ENCODE assay signal across 15 cellular contexts in genomic region chr1:27358038-27358927, GRCh38. TPM values are rescaled to one million over a fixed set of nuclear protein-coding genes. Genes with fewer than 3 reads are reported as not detected.
A peak's percentile ranks its signal among the peaks of the same experiment; 100 is the strongest.
DNase-seq lines count a peak whose midpoint lies in the region; ATAC-seq and TF ChIP-seq lines count a peak whose summit lies in the region.
"Had no signal": no experiment of that assay in that cellular context is flagged by ENCODE, and none has a peak within 500 bp of the region (broad histone marks: within the 10 kb centered on the region; RNA-seq: fewer than 3 reads in every experiment).

No MANE protein-coding gene starts in this region.

- no peak overlapping the region for H3K4me3 ChIP-seq in CD4-positive, CD25-positive, alpha-beta regulatory T cell (ENCODE audit: low read depth, low read length)
- no peak overlapping the region for H3K4me3 ChIP-seq in GM23338
- peak overlapping the region; percentile 76 for H3K4me3 ChIP-seq in naive thymus-derived CD4-positive, alpha-beta T cell (ENCODE audit: low read length)
- no peak overlapping the region for H3K4me3 ChIP-seq in upper lobe of left lung

- H3K9me2 ChIP-seq in GM23338 (ENCODE audit: insufficient read depth), result no peaks in the 10 kb centered on the region

- peaks cover 4% of the 10 kb centered on the region for H3K27me3 Mint-ChIP-seq in CD4-positive, CD25-positive, alpha-beta regulatory T cell
- H3K27me3 Mint-ChIP-seq in GM23338 (ENCODE audit: insufficient read depth, low read depth, poor library complexity) (peaks cover 42% of the 10 kb centered on the region), WTC11 (ENCODE audit: low read depth) (peaks cover 56% of the 10 kb centered on the region)
- H3K27me3 Mint-ChIP-seq in naive thymus-derived CD4-positive, alpha-beta T cell, result no peaks in the 10 kb centered on the region
- H3K27me3 Mint-ChIP-seq: activated CD4-positive, alpha-beta T cell treated with anti-CD3 and anti-CD28 coated beads, Interleukin-2, amount 10 ng/mL, durations not matched to agents 24 days and 14 days had no signal

- H3F3A ChIP-seq in GM23338 (replicated peaks; ENCODE audit: low read depth), result peaks cover 8% of the 10 kb centered on the region; the same call in 1 of the 2 replicates

- POLR2A ChIA-PET in WTC11 (lab: Charles Lee), result interaction anchor here (0.5 to 1.2 kb wide), 3 partner anchors 8 to 142 kb away, joined by 3 to 6 read pairs (median 4); no protein-coding TSS in a partner anchor
- POLR2A ChIA-PET in naive thymus-derived CD4-positive, alpha-beta T cell (lab: Charles Lee), result interaction anchor here (0.7 to 9.2 kb wide), 8 partner anchors 8 to 199 kb away, joined by 3 to 111 read pairs (median 6); partner anchors contain the start of genes MAP3K6 and SYTL1

- peak overlapping the region in 2 of 3 donors; percentile 60 to 61 for H3K27ac Mint-ChIP-seq in CD4-positive, CD25-positive, alpha-beta regulatory T cell
- H3K27ac Mint-ChIP-seq in GM23338 (no peak overlapping the region), WTC11 (no peak overlapping the region)
- H3K27ac Mint-ChIP-seq in naive thymus-derived CD4-positive, alpha-beta T cell, result peak overlapping the region in 5 of 9 donors; percentile 3 to 89 (median 46)

- H3K4me1 ChIP-seq in CD4-positive, CD25-positive, alpha-beta regulatory T cell (ENCODE audit: control insufficient read depth, insufficient read depth, low read length, poor library complexity, severe bottlenecking), result peaks cover 45% of the 10 kb centered on the region
- H3K4me1 ChIP-seq in GM23338 (ENCODE audit: insufficient read depth), result peaks cover 14% of the 10 kb centered on the region
- H3K4me1 ChIP-seq in naive thymus-derived CD4-positive, alpha-beta T cell (ENCODE audit: control insufficient read depth in 2 of 2, insufficient read depth in 2 of 2, low read length in 2 of 2), result peaks cover 37 to 41% of the 10 kb centered on the region in 2 donors
- H3K4me1 ChIP-seq in upper lobe of left lung, result peaks cover 5 to 22% (median 21%) of the 10 kb centered on the region in 4 donors

- TF ChIP-seq EP300 in upper lobe of left lung (IDR thresholded peaks at IDR 0.05), result no peak

- peak overlapping the region; percentile 79 to 91 (median 84) for H3K4me3 Mint-ChIP-seq in CD4-positive, CD25-positive, alpha-beta regulatory T cell
- H3K4me3 Mint-ChIP-seq in GM23338 (peak overlapping the region; percentile 29; the same call in 1 of the 3 replicates), WTC11 (peak overlapping the region; percentile 37; the same call in 1 of the 2 replicates)
- peak overlapping the region; percentile 0 to 88 (median 78) for H3K4me3 Mint-ChIP-seq in naive thymus-derived CD4-positive, alpha-beta T cell

- no peaks in the 10 kb centered on the region for H3K36me3 ChIP-seq in CD4-positive, CD25-positive, alpha-beta regulatory T cell (ENCODE audit: control insufficient read depth, insufficient read depth, low read length)
- H3K36me3 ChIP-seq in GM23338 (ENCODE audit: insufficient read depth) (no peaks in the 10 kb centered on the region), upper lobe of left lung (peaks cover 36 to 100% (median 97%) of the 10 kb centered on the region in 4 donors)
- H3K36me3 ChIP-seq in naive thymus-derived CD4-positive, alpha-beta T cell (ENCODE audit: control insufficient read depth in 2 of 3, insufficient read depth in 3 of 3, low read length in 3 of 3), result peaks cover 0 to 3% (median 0%) of the 10 kb centered on the region in 3 experiments
- H3K36me3 ChIP-seq: pancreas had no signal

- H3K27me3 ChIP-seq in CD4-positive, CD25-positive, alpha-beta regulatory T cell (ENCODE audit: control insufficient read depth, insufficient read depth, low read length), result no peaks in the 10 kb centered on the region
- H3K27me3 ChIP-seq in GM23338 (ENCODE audit: insufficient read depth) (peaks cover 47% of the 10 kb centered on the region), upper lobe of left lung (no peaks in the 10 kb centered on the region)
- H3K27me3 ChIP-seq in naive thymus-derived CD4-positive, alpha-beta T cell (ENCODE audit: control insufficient read depth in 2 of 2, insufficient read depth in 2 of 2, low read length in 2 of 2), result no peaks in the 10 kb centered on the region
- H3K27me3 ChIP-seq: brain microvascular endothelial cell, pancreas, sigmoid colon, tibial nerve had no signal

- peaks cover 0 to 69% (median 26%) of the 10 kb centered on the region in 4 donors for H3K4me1 Mint-ChIP-seq in CD4-positive, CD25-positive, alpha-beta regulatory T cell
- H3K4me1 Mint-ChIP-seq in GM23338 (peaks cover 16% of the 10 kb centered on the region; the same call in 2 of the 3 replicates), WTC11 (peaks cover 17% of the 10 kb centered on the region)
- peaks cover 23 to 60% (median 45%) of the 10 kb centered on the region in 7 donors for H3K4me1 Mint-ChIP-seq in naive thymus-derived CD4-positive, alpha-beta T cell

- no peaks in the 10 kb centered on the region for H3K79me2 ChIP-seq in GM23338 (replicated peaks; ENCODE audit: insufficient read depth)

- H3K27ac ChIP-seq in CD4-positive, CD25-positive, alpha-beta regulatory T cell (ENCODE audit: insufficient read depth, low read length, poor library complexity, severe bottlenecking), result no peak overlapping the region
- H3K27ac ChIP-seq in GM23338 (ENCODE audit: low read depth), result no peak overlapping the region
- no peak overlapping the region for H3K27ac ChIP-seq in naive thymus-derived CD4-positive, alpha-beta T cell (ENCODE audit: low read depth, low read length)
- H3K27ac ChIP-seq in upper lobe of left lung, result peak overlapping the region in 1 of 4 donors; percentile 14
- H3K27ac ChIP-seq: brain microvascular endothelial cell, pancreas had no signal

- no peaks in the 10 kb centered on the region for H4K20me1 ChIP-seq in GM23338 (replicated peaks; ENCODE audit: insufficient read depth)

- no peak for DNase-seq in CD4-positive, CD25-positive, alpha-beta regulatory T cell
- DNase-seq in GM23338 (ENCODE audit: low spot score), result no peak
- DNase-seq in WTC11 (ENCODE audit: low spot score), result no peak
- no peak for DNase-seq in naive thymus-derived CD4-positive, alpha-beta T cell
- no peak for DNase-seq in ACHN
- DNase-seq in upper lobe of left lung, result no peak
- no peak for DNase-seq in mesenteric fat pad (ENCODE audit: low spot score)
- DNase-seq: brain microvascular endothelial cell, cortex of kidney had no signal

- no peak for TF ChIP-seq CTCF in GM23338 (conservative IDR thresholded peaks at IDR 0.05; ENCODE audit: low read depth in 2 of 2)
- no peak for TF ChIP-seq CTCF in WTC11 (IDR thresholded peaks at IDR 0.05)
- no peak for TF ChIP-seq CTCF in upper lobe of left lung (IDR thresholded peaks at IDR 0.05)

- no peak for TF ChIP-seq POLR2A in upper lobe of left lung (IDR thresholded peaks at IDR 0.05)

- CTCF ChIA-PET in WTC11 (lab: Charles Lee), result interaction anchor here (0.6 to 11.0 kb wide), 46 partner anchors 9 to 317 kb away, joined by 3 to 258 read pairs (median 5); partner anchors contain the start of genes CD164L2, FCN3, GPR3 and MAP3K6
- CTCF ChIA-PET in naive thymus-derived CD4-positive, alpha-beta T cell (lab: Charles Lee), result interaction anchor here (0.6 to 5.0 kb wide), 23 partner anchors 8 to 247 kb away, joined by 3 to 44 read pairs (median 7); partner anchors contain the start of genes GPR3, MAP3K6 and SYTL1

- intact Hi-C loops in naive thymus-derived CD4-positive, alpha-beta T cell (cut with micrococcal nuclease), result no loop called here

- 93 to 97% methylated on average over 16 to 21 of the region's 21 CpGs for WGBS in upper lobe of left lung, 2 donors

- no peaks in the 10 kb centered on the region for H3K9me3 Mint-ChIP-seq in CD4-positive, CD25-positive, alpha-beta regulatory T cell
- no peaks in the 10 kb centered on the region for H3K9me3 Mint-ChIP-seq in GM23338
- no peaks in the 10 kb centered on the region for H3K9me3 Mint-ChIP-seq in WTC11
- peaks cover 0 to 3% (median 0%) of the 10 kb centered on the region in 11 donors for H3K9me3 Mint-ChIP-seq in naive thymus-derived CD4-positive, alpha-beta T cell
- H3K9me3 Mint-ChIP-seq: activated CD4-positive, alpha-beta T cell treated with anti-CD3 and anti-CD28 coated beads, Interleukin-2, amount 10 ng/mL, durations not matched to agents 24 days and 14 days had no signal

- H3K4me2 ChIP-seq in GM23338, result peak overlapping the region; percentile 49; the same call in 1 of the 2 replicates

- H3K36me3 Mint-ChIP-seq in CD4-positive, CD25-positive, alpha-beta regulatory T cell, result peaks cover 3% of the 10 kb centered on the region
- peaks cover 5% of the 10 kb centered on the region; the same call in 1 of the 3 replicates for H3K36me3 Mint-ChIP-seq in GM23338 (ENCODE audit: low read depth)
- no peaks in the 10 kb centered on the region for H3K36me3 Mint-ChIP-seq in WTC11
- H3K36me3 Mint-ChIP-seq in naive thymus-derived CD4-positive, alpha-beta T cell, result peaks cover 0 to 8% (median 0%) of the 10 kb centered on the region in 5 donors

- H2AFZ ChIP-seq in GM23338, result no peak overlapping the region; the same call in 1 of the 2 replicates

- no peaks in the 10 kb centered on the region for H3K9me3 ChIP-seq in CD4-positive, CD25-positive, alpha-beta regulatory T cell (ENCODE audit: control insufficient read depth in 2 of 2, low read length in 2 of 2)
- H3K9me3 ChIP-seq in naive thymus-derived CD4-positive, alpha-beta T cell (ENCODE audit: control insufficient read depth in 2 of 3, low read length in 3 of 3), result no peaks in the 10 kb centered on the region
- no peaks in the 10 kb centered on the region for H3K9me3 ChIP-seq in upper lobe of left lung
- H3K9me3 ChIP-seq: lower lobe of right lung, pancreas, sigmoid colon, tibial nerve had no signal

- no peak for ATAC-seq in CD4-positive, CD25-positive, alpha-beta regulatory T cell (ENCODE audit: low read depth in 2 of 2)
- ATAC-seq in GM23338, result no peak
- ATAC-seq in WTC11, result no peak
- ATAC-seq in naive thymus-derived CD4-positive, alpha-beta T cell, result no peak
- ATAC-seq in upper lobe of left lung (ENCODE audit: low FRiP score in 2 of 2), result no peak
- ATAC-seq in GM19035 (IDR thresholded peaks at IDR 0.05; ENCODE audit: unreplicated experiment), result no peak

- in situ Hi-C loops in ACHN (cut with HindIII; ENCODE audit: low pct_ligation_motif_present, low pct_unique_long_range_greater_than_20kb, low sequenced_read_pairs), result no loop called here

RNA-seq across cellular contexts. Expression of gene MAP3K6, which starts 8.5 kb away (rescaled TPM):
- 4.5 TPM for total RNA-seq in CD4-positive, CD25-positive, alpha-beta regulatory T cell
- polyA plus RNA-seq in CD4-positive, CD25-positive, alpha-beta regulatory T cell, result 1 to 10 TPM; 3.8 to 8.3 (median 6.2) TPM
- 10.6 and 14.9 TPM in 2 replicates for total RNA-seq in GM23338 (2014; rRNA removed; shearing (Covaris generic))
- polyA plus RNA-seq in GM23338 (2016; fragmentation: Nextera tagmentation; extraction: Ambion mirVana), result 7.4 and 8.2 TPM in 2 replicates
- total RNA-seq in WTC11 (2021) (13.3 to 15.0 TPM (median 14.0 TPM) in 3 replicates), upper lobe of left lung (100 to 1,000 TPM in 4 of 6 donors, 10 to 100 TPM in 2; 36.6 to 302 (median 118) TPM), mesenteric fat pad (95.0 TPM)
- total RNA-seq in naive thymus-derived CD4-positive, alpha-beta T cell, result 10 to 100 TPM; 13.0 to 17.0 (median 15.2) TPM
- polyA plus RNA-seq in naive thymus-derived CD4-positive, alpha-beta T cell, result 1 to 10 TPM; 5.9 to 6.6 TPM

RNA-seq across cellular contexts. Expression of gene FCN3, which starts 16.3 kb away (rescaled TPM):
- total RNA-seq in CD4-positive, CD25-positive, alpha-beta regulatory T cell, result not detected
- polyA plus RNA-seq in CD4-positive, CD25-positive, alpha-beta regulatory T cell, result not detected
- 0.49 TPM in 1 of 2 replicates, not detected in the other for total RNA-seq in GM23338 (2014; rRNA removed; shearing (Covaris generic))
- polyA plus RNA-seq in GM23338 (2016; fragmentation: Nextera tagmentation; extraction: Ambion mirVana), result 0.66 TPM in 1 of 2 replicates, not detected in the other
- total RNA-seq in WTC11 (2021), result 0.98 to 1.6 TPM (median 1.3 TPM) in 3 replicates
- not detected for total RNA-seq in naive thymus-derived CD4-positive, alpha-beta T cell
- not detected for polyA plus RNA-seq in naive thymus-derived CD4-positive, alpha-beta T cell
- total RNA-seq in upper lobe of left lung, result 1,000 to 10,000 TPM in 1 of 6 donors, 100 to 1,000 TPM in 5; 145 to 1,319 (median 555) TPM
- 51.9 TPM for total RNA-seq in mesenteric fat pad
- total RNA-seq: activated CD4-positive, alpha-beta T cell treated with anti-CD3 and anti-CD28 coated beads, Interleukin-2, amount 10 ng/mL, durations not matched to agents 24 days and 14 days had no signal

RNA-seq across cellular contexts. Expression of gene SYTL1, which starts 16.5 kb away (rescaled TPM):
- 191 TPM for total RNA-seq in CD4-positive, CD25-positive, alpha-beta regulatory T cell
- polyA plus RNA-seq in CD4-positive, CD25-positive, alpha-beta regulatory T cell, result 100 to 1,000 TPM in 3 of 4 donors, 10 to 100 TPM in 1; 91.0 to 138 (median 120) TPM
- 4.9 and 5.4 TPM in 2 replicates for total RNA-seq in GM23338 (2014; rRNA removed; shearing (Covaris generic))
- polyA plus RNA-seq in GM23338 (2016; fragmentation: Nextera tagmentation; extraction: Ambion mirVana), result 12.0 and 12.3 TPM in 2 replicates
- 18.0 to 19.7 TPM (median 18.5 TPM) in 3 replicates for total RNA-seq in WTC11 (2021)
- 100 to 1,000 TPM; 107 to 172 (median 136) TPM for total RNA-seq in naive thymus-derived CD4-positive, alpha-beta T cell
- polyA plus RNA-seq in naive thymus-derived CD4-positive, alpha-beta T cell, result 100 to 1,000 TPM in 1 of 2 donors, 10 to 100 TPM in 1; 93.0 to 105 TPM
- total RNA-seq in upper lobe of left lung, result 10 to 100 TPM; 28.7 to 74.4 (median 44.1) TPM
- total RNA-seq in mesenteric fat pad, result 1.9 TPM

RNA-seq across cellular contexts. Expression of gene CD164L2, which starts 24.9 kb away (rescaled TPM):
- not detected for total RNA-seq in CD4-positive, CD25-positive, alpha-beta regulatory T cell
- polyA plus RNA-seq in CD4-positive, CD25-positive, alpha-beta regulatory T cell, result not detected
- 1.2 and 2.8 TPM in 2 replicates for total RNA-seq in GM23338 (2014; rRNA removed; shearing (Covaris generic))
- 2.0 and 2.4 TPM in 2 replicates for polyA plus RNA-seq in GM23338 (2016; fragmentation: Nextera tagmentation; extraction: Ambion mirVana)
- total RNA-seq in WTC11 (2021) (3.0 to 5.5 TPM (median 4.3 TPM) in 3 replicates), upper lobe of left lung (10 to 100 TPM in 1 of 6 donors, 1 to 10 TPM in 5; 2.3 to 12.3 (median 5.5) TPM), mesenteric fat pad (not detected)
- under 1 TPM in 1 of 5 experiments, not detected in 4; 0.24 TPM for total RNA-seq in naive thymus-derived CD4-positive, alpha-beta T cell
- polyA plus RNA-seq in naive thymus-derived CD4-positive, alpha-beta T cell, result not detected
- total RNA-seq: activated CD4-positive, alpha-beta T cell treated with anti-CD3 and anti-CD28 coated beads, Interleukin-2, amount 10 ng/mL, durations not matched to agents 24 days and 14 days; sigmoid colon; tibial nerve had no signal

RNA-seq across cellular contexts. Expression of gene GPR3, which starts 34.1 kb away (rescaled TPM):
- 0.47 TPM for total RNA-seq in CD4-positive, CD25-positive, alpha-beta regulatory T cell
- polyA plus RNA-seq in CD4-positive, CD25-positive, alpha-beta regulatory T cell, result under 1 TPM in 2 of 4 donors, not detected in 2; 0.07 to 0.21 TPM
- total RNA-seq in GM23338 (2014; rRNA removed; shearing (Covaris generic)), result 6.6 and 9.1 TPM in 2 replicates
- 5.8 and 5.9 TPM in 2 replicates for polyA plus RNA-seq in GM23338 (2016; fragmentation: Nextera tagmentation; extraction: Ambion mirVana)
- 7.8 to 12.4 TPM (median 7.8 TPM) in 3 replicates for total RNA-seq in WTC11 (2021)
- under 1 TPM in 3 of 5 experiments, not detected in 2; 0.24 to 0.93 (median 0.45) TPM for total RNA-seq in naive thymus-derived CD4-positive, alpha-beta T cell
- under 1 TPM; 0.09 to 0.13 TPM for polyA plus RNA-seq in naive thymus-derived CD4-positive, alpha-beta T cell
- total RNA-seq in upper lobe of left lung, result 1 to 10 TPM in 2 of 6 donors, under 1 TPM in 3, not detected in 1; 0.39 to 1.6 (median 0.76) TPM
- total RNA-seq in mesenteric fat pad, result 0.51 TPM
- total RNA-seq: tibial nerve had no signal

Comparison
In these comparisons a context has a peak if more than half of its experiments do, and no peak if none do; other contexts are left out.
1. H3K27ac Mint-ChIP-seq: peak in CD4-positive, CD25-positive, alpha-beta regulatory T cell (2 of 3) and naive thymus-derived CD4-positive, alpha-beta T cell (5 of 9); none in GM23338 (single experiment) and WTC11 (single experiment).
2. H3K4me3 Mint-ChIP-seq: peak in every context shown above with its lines; median percentile 84 in CD4-positive, CD25-positive, alpha-beta regulatory T cell; 78 in naive thymus-derived CD4-positive, alpha-beta T cell; 37 in WTC11; 29 in GM23338.
3. RNA of gene FCN3, which starts 16.3 kb away (total RNA-seq): 145 to 1,319 TPM in upper lobe of left lung and 51.9 TPM in mesenteric fat pad (single experiment); 0.98 to 1.6 TPM in WTC11, 0.49 TPM in GM23338, not detected in CD4-positive, CD25-positive, alpha-beta regulatory T cell (single experiment) and not detected in naive thymus-derived CD4-positive, alpha-beta T cell; every median in the first group is over 10 times any median in the second.